Comparison of ENCODE assay signal across 8 cellular contexts in the genomic region with DNA sequence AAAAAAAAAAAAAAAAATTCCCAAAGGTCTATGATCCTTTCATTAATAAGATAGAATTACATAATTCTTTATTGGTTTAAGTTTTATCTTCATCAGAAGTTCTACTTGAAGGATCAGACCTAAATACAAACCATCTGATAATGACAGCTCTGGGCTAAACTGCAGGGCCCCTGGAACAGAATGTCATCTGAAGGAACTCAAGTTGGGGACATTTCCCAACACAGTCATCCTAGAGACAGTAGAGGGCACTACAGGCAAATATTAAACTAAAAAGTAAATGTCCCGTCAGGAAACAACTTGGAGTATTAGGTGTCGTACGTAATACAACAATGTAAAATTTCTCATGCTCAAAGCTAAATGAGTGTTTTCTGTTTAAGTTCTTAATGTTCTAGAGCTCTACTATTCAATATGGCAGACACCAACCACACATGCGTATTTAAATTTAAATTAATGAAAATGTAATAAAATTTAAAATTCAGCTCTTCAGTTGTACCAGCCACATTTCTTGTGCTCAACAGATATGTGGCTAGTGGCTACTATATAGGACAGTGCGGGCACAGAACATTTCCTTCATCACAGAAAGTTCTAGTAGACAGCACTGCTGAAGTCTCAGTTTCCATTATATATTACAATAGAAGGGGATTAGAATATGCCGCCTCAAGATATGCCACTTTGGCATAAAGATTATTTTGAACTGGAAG. TPM values are rescaled to one million over a fixed set of nuclear protein-coding genes. Genes with fewer than 3 reads are reported as not detected.
DNase-seq lines count a peak whose midpoint lies in the region; ATAC-seq, FAIRE-seq and TF ChIP-seq lines count a peak whose summit lies in the region.

No MANE protein-coding gene starts in this region.

- TF ChIP-seq EP300 in GM12878 (IDR thresholded peaks at IDR 0.05; ENCODE audit: borderline replicate concordance in 1 of 2, control insufficient read depth in 1 of 2, low read depth in 2 of 2, low read length in 2 of 2) = no peak

- WGBS in GM12878 (ENCODE audit: insufficient coverage, insufficient replicate concordance, low lambda C conversion rate, missing lambda C conversion rate) = 23% methylated on average over 6 of the region's 6 CpGs
- 43 to 44% methylated on average over 6 of the region's 6 CpGs for WGBS in thyroid gland, 2 donors

- RAD21 ChIA-PET in GM12878 (lab: Charles Lee; ENCODE audit: unreplicated experiment) = interaction anchor here (0.6 to 2.4 kb wide), 24 partner anchors 9 to 1679 kb away, joined by 3 to 20 read pairs (median 3); a partner anchor contains a TSS

- H3K4me1 ChIP-seq in GM12878 (ENCODE audit: control insufficient read depth, insufficient read depth, low read length) (no peaks in the 10 kb centered on the region), thyroid gland (no peaks in the 10 kb centered on the region)

- H3K4me3 ChIP-seq in GM12878 = no peak overlapping the region
- no peak overlapping the region for H3K4me3 ChIP-seq in thyroid gland (replicated peaks in 1 of 3)

- H3K9me3 ChIP-seq in GM12878 (replicated peaks; ENCODE audit: control insufficient read depth, insufficient read depth, low read length) (no peaks in the 10 kb centered on the region), thyroid gland (no peaks in the 10 kb centered on the region)

- no peak overlapping the region for H3K4me2 ChIP-seq in GM12878 (ENCODE audit: control insufficient read depth, insufficient read depth)

- in situ Hi-C loops in GM12878 (cut with MboI) = loop anchor here (10.0 kb wide), 1 partner anchor 451 kb away; no protein-coding TSS in a partner anchor

- DNase-seq in DMS53 (lab: John Stamatoyannopoulos, UW) (peak; percentile 50), NCI-H460 (ENCODE audit: extremely low read depth, low read depth) (peak; percentile 66), GM12878 (ENCODE audit: low read depth, low spot score) (no peak), iris pigment epithelial cell (ENCODE audit: low read depth) (peak; percentile 61), thyroid gland (peak; percentile 27), COLO829 (ENCODE audit: low spot score) (no peak)

- H3K27me3 ChIP-seq in GM12878 (replicated peaks in 1 of 2; ENCODE audit: control insufficient read depth in 2 of 2, insufficient read depth in 2 of 2, low read length in 1 of 2) = no peaks in the 10 kb centered on the region
- H3K27me3 ChIP-seq in thyroid gland = no peaks in the 10 kb centered on the region

- ATAC-seq in GM18870 (IDR thresholded peaks at IDR 0.05; ENCODE audit: unreplicated experiment) (peak; percentile 73), HG03095 (IDR thresholded peaks at IDR 0.05; ENCODE audit: unreplicated experiment) (peak; percentile 85), GM12878 (peak; percentile 97)

- CTCF ChIA-PET in GM12878 (lab: Yijun Ruan, JAX) = interaction anchor here (0.7 to 5.9 kb wide), 35 partner anchors 9 to 474 kb away, joined by 3 to 82 read pairs (median 4); a partner anchor contains a TSS

- H3K9ac ChIP-seq in GM12878 (ENCODE audit: control insufficient read depth, insufficient read depth, low read length) = no peak overlapping the region

- H3K27ac ChIP-seq in GM12878 (ENCODE audit: control insufficient read depth, insufficient read depth) (no peak overlapping the region), thyroid gland (no peak overlapping the region)

- no peaks in the 10 kb centered on the region for H4K20me1 ChIP-seq in GM12878 (ENCODE audit: control insufficient read depth, insufficient read depth)

- TF ChIP-seq CTCF in GM12878 (IDR thresholded peaks at IDR 0.05 in 2 of 3, conservative IDR thresholded peaks at IDR 0.05 in 1 of 3; ENCODE audit: control insufficient read depth in 2 of 3, extremely low read depth in 1 of 3, insufficient read depth in 1 of 3, low read depth in 3 of 3, low read length in 3 of 3) = peak; percentile 60 to 71 (median 66)
- TF ChIP-seq CTCF in thyroid gland (IDR thresholded peaks at IDR 0.05) = peak; percentile 15 to 82 (median 72)

- no peak for TF ChIP-seq POLR2A in GM12878 (IDR thresholded peaks at IDR 0.05; ENCODE audit: low read depth, low read length)
- no peak for TF ChIP-seq POLR2A in thyroid gland (IDR thresholded peaks at IDR 0.05)

- no peak overlapping the region; the same call in 1 of the 2 replicates for H2AFZ ChIP-seq in GM12878 (ENCODE audit: control insufficient read depth, low read depth, low read length)

- H3K79me2 ChIP-seq in GM12878 (ENCODE audit: control insufficient read depth, insufficient read depth, low read length) = no peaks in the 10 kb centered on the region

- SMC1A ChIA-PET in GM12878 (lab: Charles Lee; ENCODE audit: uncharacterized antibody, unreplicated experiment) = interaction anchor here (0.6 to 4.3 kb wide), 25 partner anchors 9 to 370 kb away, joined by 3 to 50 read pairs (median 4); a partner anchor contains a TSS

- H3K36me3 ChIP-seq in GM12878 (ENCODE audit: control insufficient read depth in 2 of 2, insufficient read depth in 2 of 2, low read length in 1 of 2) (no peaks in the 10 kb centered on the region), thyroid gland (no peaks in the 10 kb centered on the region)

- intact Hi-C loops in GM12878 (cut with micrococcal nuclease; ENCODE audit: unreplicated experiment) (loop anchor here (1.0 to 5.0 kb wide), 6 partner anchors 23 to 454 kb away; a partner anchor contains a TSS), thyroid gland (cut with DNase I) (loop anchor here (5.0 kb wide), 1 partner anchor 224 kb away; no protein-coding TSS in a partner anchor)

- FAIRE-seq in GM12878 (lab: Jason Lieb, UNC) = peak; percentile 86

- TF ChIP-seq RAD21 in GM12878 (IDR thresholded peaks at IDR 0.05; ENCODE audit: insufficient read depth, low read depth, low read length) = peak; percentile 86

- POLR2A ChIA-PET in GM12878 (lab: Charles Lee) = interaction anchor here (0.7 kb wide), 3 partner anchors 10 to 130 kb away, joined by 3 to 6 read pairs (median 6); no protein-coding TSS in a partner anchor

- BruUV-seq in GM12878 (replicated peaks; lab: Mats Ljungman, UMichigan) = no TSS peak

TF ChIP-seq in GM12878, 131 proteins besides CTCF, POLR2A, EP300 and RAD21 (continues in another document):
- TF ChIP-seq, protein P1, sequence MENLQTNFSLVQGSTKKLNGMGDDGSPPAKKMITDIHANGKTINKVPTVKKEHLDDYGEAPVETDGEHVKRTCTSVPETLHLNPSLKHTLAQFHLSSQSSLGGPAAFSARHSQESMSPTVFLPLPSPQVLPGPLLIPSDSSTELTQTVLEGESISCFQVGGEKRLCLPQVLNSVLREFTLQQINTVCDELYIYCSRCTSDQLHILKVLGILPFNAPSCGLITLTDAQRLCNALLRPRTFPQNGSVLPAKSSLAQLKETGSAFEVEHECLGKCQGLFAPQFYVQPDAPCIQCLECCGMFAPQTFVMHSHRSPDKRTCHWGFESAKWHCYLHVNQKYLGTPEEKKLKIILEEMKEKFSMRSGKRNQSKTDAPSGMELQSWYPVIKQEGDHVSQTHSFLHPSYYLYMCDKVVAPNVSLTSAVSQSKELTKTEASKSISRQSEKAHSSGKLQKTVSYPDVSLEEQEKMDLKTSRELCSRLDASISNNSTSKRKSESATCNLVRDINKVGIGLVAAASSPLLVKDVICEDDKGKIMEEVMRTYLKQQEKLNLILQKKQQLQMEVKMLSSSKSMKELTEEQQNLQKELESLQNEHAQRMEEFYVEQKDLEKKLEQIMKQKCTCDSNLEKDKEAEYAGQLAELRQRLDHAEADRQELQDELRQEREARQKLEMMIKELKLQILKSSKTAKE (IDR thresholded peaks at IDR 0.05; ENCODE audit: low read depth, poor library complexity, severe bottlenecking) = peak; percentile 58

RNA-seq across cellular contexts. Expression of a gene that starts 21.8 kb away (rescaled TPM):
- total RNA-seq in NCI-H460 (2014; rRNA removed; shearing (Covaris generic)) = 20.9 and 21.5 TPM in 2 replicates
- polyA plus RNA-seq in NCI-H460 (2014; cell fraction: nucleus; rRNA removed) = 37.9 and 53.9 TPM in 2 replicates
- total RNA-seq in GM12878 (2013; cell fraction: nucleolus; rRNA removed) = 25.4 and 28.9 TPM in 2 replicates
- total RNA-seq in GM12878 (2014; rRNA removed) (16.9 and 18.2 TPM in 2 replicates), GM12878 (2014; rRNA removed; fragmentation: Illumina TruSeq; extraction: Trizol) (16.1 and 16.6 TPM in 2 replicates), GM12878 (2021) (30.0 and 30.2 TPM in 2 replicates), thyroid gland (10 to 100 TPM; 38.2 to 46.6 (median 42.8) TPM)
- polyA plus RNA-seq in GM12878 (2011; ENCODE audit: low read depth) = 19.1 TPM
- polyA plus RNA-seq in GM12878 (2011; rRNA removed) (29.3 and 36.2 TPM in 2 replicates), GM12878 (2014; fragmentation: Illumina TruSeq; extraction: Trizol) (12.8 and 18.2 TPM in 2 replicates), GM12878 (2014; fragmentation: Nextera tagmentation; extraction: Ambion mirVana) (1 to 10 TPM; 1.5 to 5.0 TPM), GM12878 (2014; rRNA removed) (29.3 and 30.3 TPM in 2 replicates), GM12878 (2016; fragmentation: Nextera tagmentation; extraction: Ambion mirVana) (10 to 100 TPM; 32.4 to 33.5 TPM)
- polyA plus RNA-seq in GM12878 (2011; cell fraction: cytosol; rRNA removed) = 45.5 and 48.5 TPM in 2 replicates
- polyA plus RNA-seq in GM12878 (2011; cell fraction: nucleus; rRNA removed) = 114 and 132 TPM in 2 replicates
- polyA plus RNA-seq in GM12878 (2012) = 28.7 and 29.0 TPM in 2 replicates
- 23.6 and 25.9 TPM in 2 replicates for polyA minus RNA-seq in GM12878 (2011; rRNA and poly(A)+ RNA removed)
- polyA minus RNA-seq in GM12878 (2011; cell fraction: cytosol; rRNA and poly(A)+ RNA removed) = 7.1 and 8.9 TPM in 2 replicates
- 14.1 and 18.4 TPM in 2 replicates for polyA minus RNA-seq in GM12878 (2011; cell fraction: nucleus; rRNA and poly(A)+ RNA removed)

RNA-seq across cellular contexts. Expression of a gene that starts 32.1 kb away (rescaled TPM):
- 88.6 and 92.0 TPM in 2 replicates for total RNA-seq in NCI-H460 (2014; rRNA removed; shearing (Covaris generic))
- polyA plus RNA-seq in NCI-H460 (2014; cell fraction: nucleus; rRNA removed) = 93.0 and 105 TPM in 2 replicates
- 24.9 and 25.2 TPM in 2 replicates for total RNA-seq in GM12878 (2013; cell fraction: nucleolus; rRNA removed)
- 14.6 and 18.2 TPM in 2 replicates for total RNA-seq in GM12878 (2014; rRNA removed)
- total RNA-seq in GM12878 (2014; rRNA removed; fragmentation: Illumina TruSeq; extraction: Trizol) = 7.8 and 8.7 TPM in 2 replicates
- 13.1 and 13.6 TPM in 2 replicates for total RNA-seq in GM12878 (2021)
- polyA plus RNA-seq in GM12878 (2011; ENCODE audit: low read depth) = 12.5 TPM
- polyA plus RNA-seq in GM12878 (2011; rRNA removed) = 24.8 and 33.1 TPM in 2 replicates
- polyA plus RNA-seq in GM12878 (2011; cell fraction: cytosol; rRNA removed) = 39.6 and 42.9 TPM in 2 replicates
- 20.8 and 21.8 TPM in 2 replicates for polyA plus RNA-seq in GM12878 (2011; cell fraction: nucleus; rRNA removed)
- polyA plus RNA-seq in GM12878 (2012) = 19.4 and 23.2 TPM in 2 replicates
- polyA plus RNA-seq in GM12878 (2014; fragmentation: Illumina TruSeq; extraction: Trizol) = 5.0 and 7.2 TPM in 2 replicates
- polyA plus RNA-seq in GM12878 (2014; fragmentation: Nextera tagmentation; extraction: Ambion mirVana) = 1 to 10 TPM in 1 of 2 experiments, under 1 TPM in 1; 0.48 to 2.1 TPM
- polyA plus RNA-seq in GM12878 (2014; rRNA removed) = 14.7 and 14.8 TPM in 2 replicates
- polyA plus RNA-seq in GM12878 (2016; fragmentation: Nextera tagmentation; extraction: Ambion mirVana) = 10 to 100 TPM in 1 of 2 experiments, 1 to 10 TPM in 1; 8.4 to 10.6 TPM
- 17.3 and 23.7 TPM in 2 replicates for polyA minus RNA-seq in GM12878 (2011; rRNA and poly(A)+ RNA removed)
- polyA minus RNA-seq in GM12878 (2011; cell fraction: cytosol; rRNA and poly(A)+ RNA removed) = 8.3 and 8.4 TPM in 2 replicates
- polyA minus RNA-seq in GM12878 (2011; cell fraction: nucleus; rRNA and poly(A)+ RNA removed) = 5.3 and 8.8 TPM in 2 replicates
- 10 to 100 TPM; 21.0 to 60.5 (median 43.5) TPM for total RNA-seq in thyroid gland

Comparison
In these comparisons a context has a peak if more than half of its experiments do, and no peak if none do; other contexts are left out.
1. DNase-seq: peak in DMS53 (single experiment), NCI-H460 (single experiment), iris pigment epithelial cell (single experiment) and thyroid gland (2 of 2); none in GM12878 (single experiment) and COLO829 (single experiment).
2. Peak in every context shown above with its lines, with median percentiles within 50 percentile points of each other: ATAC-seq.